24 cellular contexts compared by ENCODE assay signal in genomic region chr10:96502561-96503267, GRCh38. TPM values are rescaled to one million over a fixed set of nuclear protein-coding genes. Genes with fewer than 3 reads are reported as not detected.
DNase-seq lines count a peak whose midpoint lies in the region; ATAC-seq, FAIRE-seq and TF ChIP-seq lines count a peak whose summit lies in the region.
"Had no signal": no experiment of that assay in that cellular context is flagged by ENCODE, and none has a peak within 500 bp of the region (broad histone marks: within the 10 kb centered on the region; RNA-seq: fewer than 3 reads in every experiment).

No MANE protein-coding gene starts in this region.

- DNase-seq in GM10248 (ENCODE audit: extremely low spot score) (peak; percentile 5), NCI-H1436 treated with DMSO at 0.1 percent for 48 hours (lab: John Stamatoyannopoulos, UW) (peak; percentile 90), RCC 7860 (ENCODE audit: low spot score) (peak; percentile 85), kidney epithelial cell (ENCODE audit: low read depth) (peak; percentile 91), retina (no peak), A172 (ENCODE audit: low spot score) (no peak)
- DNase-seq in activated naive CD4-positive, alpha-beta T cell treated with anti-CD3 and anti-CD28 coated beads for 36 hours = no peak
- DNase-seq: activated CD4-positive, alpha-beta T cell treated with anti-CD3 and anti-CD28 coated beads, Interleukin-2, amount 50 U/mL, for 1 hour; activated gamma-delta T cell treated with Interleukin-2 at 50 U/mL for 16 hours; amniotic stem cell; Caco-2; GF-D8; heart left ventricle; immature natural killer cell; NCI-H1694; NCI-H748 treated with DMSO at 0.1 percent for 48 hours; testis had no signal

- no peaks in the 10 kb centered on the region for H3K9me3 Mint-ChIP-seq in activated naive CD4-positive, alpha-beta T cell treated with anti-CD3 and anti-CD28 coated beads for 36 hours
- H3K9me3 Mint-ChIP-seq: central memory CD8-positive, alpha-beta T cell; immature natural killer cell; memory B cell; nephron had no signal

- peaks cover 3% of the 10 kb centered on the region for H3K27me3 Mint-ChIP-seq in activated naive CD4-positive, alpha-beta T cell treated with anti-CD3 and anti-CD28 coated beads for 36 hours (ENCODE audit: low read depth)

- H3K4me1 Mint-ChIP-seq in activated naive CD4-positive, alpha-beta T cell treated with anti-CD3 and anti-CD28 coated beads for 36 hours (ENCODE audit: low read depth) = no peaks in the 10 kb centered on the region
- H3K4me1 Mint-ChIP-seq: B cell; central memory CD8-positive, alpha-beta T cell; immature natural killer cell; memory B cell had no signal

- no peak overlapping the region for H3K4me3 Mint-ChIP-seq in activated naive CD4-positive, alpha-beta T cell treated with anti-CD3 and anti-CD28 coated beads for 36 hours
- H3K4me3 Mint-ChIP-seq: B cell; central memory CD8-positive, alpha-beta T cell; immature natural killer cell; memory B cell; nephron had no signal

- H3K36me3 Mint-ChIP-seq in activated naive CD4-positive, alpha-beta T cell treated with anti-CD3 and anti-CD28 coated beads for 36 hours (ENCODE audit: low read depth) = no peaks in the 10 kb centered on the region
- H3K36me3 Mint-ChIP-seq: memory B cell had no signal

- peak; percentile 65 for FAIRE-seq in RCC 7860 (lab: Jason Lieb, UNC)

- H3K27ac Mint-ChIP-seq in activated naive CD4-positive, alpha-beta T cell treated with anti-CD3 and anti-CD28 coated beads for 36 hours = no peak overlapping the region
- H3K27ac Mint-ChIP-seq: B cell, immature natural killer cell, memory B cell, nephron had no signal

- CTCF ChIA-PET in GM10248 (lab: Yijun Ruan, JAX) = interaction anchor here (1.5 to 2.4 kb wide), 4 partner anchors 8 to 132 kb away, joined by 4 to 16 read pairs (median 6); partner anchors contain the start of gene TLL2
- CTCF ChIA-PET in activated naive CD4-positive, alpha-beta T cell treated with anti-CD3 and anti-CD28 coated beads for 36 hours (lab: Charles Lee) = interaction anchor here (1.1 to 1.9 kb wide), 2 partner anchors 8 to 11 kb away, joined by 3 to 9 read pairs; partner anchors contain the start of gene TLL2

- TF ChIP-seq CTCF in GM10248 (IDR thresholded peaks at IDR 0.05; ENCODE audit: control extremely low read depth, extremely low read depth, low read depth, missing control alignments) (no peak), kidney epithelial cell (IDR thresholded peaks at IDR 0.05; ENCODE audit: insufficient read depth, low read length, poor library complexity, severe bottlenecking) (no peak)

- POLR2A ChIA-PET in GM10248 (lab: Yijun Ruan, JAX) = no interaction called here

- intact Hi-C loops in activated naive CD4-positive, alpha-beta T cell treated with anti-CD3 and anti-CD28 coated beads for 36 hours (cut with micrococcal nuclease) = no loop called here

- no peak for ATAC-seq in GM21529 (IDR thresholded peaks at IDR 0.05; ENCODE audit: unreplicated experiment)
- ATAC-seq: heart left ventricle had no signal

- H3K36me3 ChIP-seq in kidney epithelial cell (ENCODE audit: control insufficient read depth, insufficient read depth, low read length) = no peaks in the 10 kb centered on the region
- H3K36me3 ChIP-seq: heart left ventricle, prostate gland had no signal

- H3K27me3 ChIP-seq in kidney epithelial cell (ENCODE audit: control insufficient read depth, insufficient read depth, low read length) = no peaks in the 10 kb centered on the region
- H3K27me3 ChIP-seq: heart left ventricle, testis had no signal

- no peak overlapping the region for H3K4me3 ChIP-seq in kidney epithelial cell (ENCODE audit: low read depth, low read length)
- H3K4me3 ChIP-seq: heart left ventricle, PC-9, prostate gland, testis had no signal

RNA-seq across cellular contexts. Expression of gene TLL2, which starts 11.0 kb away (rescaled TPM):
- 2.2 and 2.8 TPM in 2 replicates for total RNA-seq in kidney epithelial cell
- total RNA-seq in activated naive CD4-positive, alpha-beta T cell treated with anti-CD3 and anti-CD28 coated beads for 36 hours = under 1 TPM in 1 of 2 experiments, not detected in 1; 0.07 TPM
- 0.12 and 0.38 TPM in 2 replicates for total RNA-seq in A172 (2014; rRNA removed; shearing (Covaris generic))
- total RNA-seq: PC-9 had no signal

Comparison
In these comparisons a context has a peak if more than half of its experiments do, and no peak if none do; other contexts are left out.
1. DNase-seq: peak in GM10248 (single experiment), NCI-H1436 treated with DMSO at 0.1 percent for 48 hours (single experiment), RCC 7860 (single experiment) and kidney epithelial cell (single experiment); none in retina (single experiment), activated naive CD4-positive, alpha-beta T cell treated with anti-CD3 and anti-CD28 coated beads for 36 hours (single experiment) and A172 (single experiment).